2 cellular contexts compared by ENCODE assay signal in the genomic region with DNA sequence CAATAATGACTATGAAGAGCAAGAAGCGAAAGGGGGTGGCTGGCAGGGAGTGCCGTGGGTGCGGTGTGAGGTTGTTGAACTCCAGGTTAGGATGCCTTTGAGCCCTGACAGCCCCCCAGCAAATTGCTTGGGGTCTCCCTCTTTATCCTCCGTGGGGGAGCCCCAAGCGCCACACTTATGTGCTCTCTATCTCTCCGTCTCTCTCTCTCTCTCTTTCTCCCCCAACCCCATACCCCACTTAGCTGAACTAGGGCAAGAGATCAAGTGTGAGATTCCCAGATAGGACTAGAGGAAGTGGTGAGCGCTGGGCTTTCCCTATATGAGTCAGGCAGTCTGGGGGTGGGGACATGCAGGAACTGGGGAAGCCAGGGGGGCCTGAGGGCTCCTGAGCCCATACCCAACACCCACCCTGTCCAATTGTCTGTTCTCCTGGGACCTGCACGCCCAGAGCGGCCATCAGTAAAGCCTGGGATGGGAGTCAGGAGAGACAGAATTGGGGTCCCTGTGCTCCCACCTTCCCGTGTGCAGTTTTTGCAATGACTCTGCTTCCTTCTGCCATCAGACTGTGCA.
TF ChIP-seq lines count a peak whose summit lies in the region.

No MANE protein-coding gene starts in this region.

TF ChIP-seq in HCT116, 20 proteins besides CTCF, POLR2A, EP300 and RAD21:
- TF ChIP-seq YY1 (IDR thresholded peaks at IDR 0.05; ENCODE audit: extremely low read depth, insufficient replicate concordance, low read depth, low read length) (no peak), JUND (IDR thresholded peaks at IDR 0.05) (no peak), TCF7L2 (IDR thresholded peaks at IDR 0.05; ENCODE audit: borderline replicate concordance, extremely low read depth, insufficient read depth, insufficient read length) (no peak)

TF ChIP-seq in K562, 482 proteins besides CTCF, POLR2A, EP300 and RAD21 (continues in another document):
- TF ChIP-seq ZNF584 (CRISPR knock-in tag; IDR thresholded peaks at IDR 0.05; ENCODE audit: low read depth) (no peak), PPARD (CRISPR knock-in tag; IDR thresholded peaks at IDR 0.05) (no peak), ZNF79 (CRISPR knock-in tag; IDR thresholded peaks at IDR 0.05; ENCODE audit: low read depth) (no peak), XRCC4 (IDR thresholded peaks at IDR 0.05; ENCODE audit: extremely low read depth, insufficient read depth, insufficient read length) (no peak), CBX5 (IDR thresholded peaks at IDR 0.05; ENCODE audit: borderline replicate concordance, low read depth) (no peak), HDAC6 (IDR thresholded peaks at IDR 0.05; ENCODE audit: low read depth, low read length) (no peak), SNRNP70 (optimal IDR thresholded peaks at IDR 0.05; ENCODE audit: low read depth, low read length) (no peak), ZKSCAN1 (IDR thresholded peaks at IDR 0.05; ENCODE audit: low read depth, low read length) (no peak), HDGF (IDR thresholded peaks at IDR 0.05) (no peak), PHF20 (IDR thresholded peaks at IDR 0.05; ENCODE audit: partially characterized antibody) (no peak), NONO (IDR thresholded peaks at IDR 0.05; ENCODE audit: low read depth in 2 of 2, low read length in 1 of 2) (no peak), E2F3 (CRISPR knock-in tag; IDR thresholded peaks at IDR 0.05) (no peak), SAFB (IDR thresholded peaks at IDR 0.05; ENCODE audit: borderline replicate concordance, low read depth, low read length) (no peak), TAF9B (IDR thresholded peaks at IDR 0.05; ENCODE audit: partially characterized antibody) (no peak), CBFB (CRISPR knock-in tag; IDR thresholded peaks at IDR 0.05) (0 out of 2 replicates have a peak, but pooled peaks have one; percentile 6), ZNF408 (CRISPR knock-in tag; IDR thresholded peaks at IDR 0.05; ENCODE audit: low read depth) (no peak), CHCHD3 (CRISPR knock-in tag; IDR thresholded peaks at IDR 0.05) (no peak), ZNF436 (CRISPR knock-in tag; IDR thresholded peaks at IDR 0.05) (no peak), FOXP1 (CRISPR knock-in tag; IDR thresholded peaks at IDR 0.05) (no peak), ZNF699 (CRISPR knock-in tag; IDR thresholded peaks at IDR 0.05; ENCODE audit: insufficient replicate concordance) (no peak), ZNF239 (CRISPR knock-in tag; IDR thresholded peaks at IDR 0.05) (no peak), EP400 (IDR thresholded peaks at IDR 0.05) (no peak), KDM5B (IDR thresholded peaks at IDR 0.05; ENCODE audit: insufficient replicate concordance, low read depth, low read length) (no peak), POLR3G (IDR thresholded peaks at IDR 0.05; ENCODE audit: extremely low read depth, insufficient read length, insufficient replicate concordance) (no peak), ZNF512 (tag; IDR thresholded peaks at IDR 0.05) (no peak), ZNF507 (tag; conservative IDR thresholded peaks at IDR 0.05) (no peak), ZNF668 (CRISPR knock-in tag; IDR thresholded peaks at IDR 0.05) (no peak), MAFF (IDR thresholded peaks at IDR 0.05; ENCODE audit: low read length) (no peak), ZNF384 (IDR thresholded peaks at IDR 0.05; ENCODE audit: low read depth, low read length) (no peak), JUND (IDR thresholded peaks at IDR 0.05; ENCODE audit: borderline replicate concordance, low read depth, low read length) (peak; percentile 95), JUND (tag; IDR thresholded peaks at IDR 0.05; ENCODE audit: borderline replicate concordance, low read depth, low read length) (peak; percentile 89; the same call in 2 of the 3 replicates), TCF7L2 (IDR thresholded peaks at IDR 0.05; ENCODE audit: low read depth, low read length) (no peak), RAD51 (IDR thresholded peaks at IDR 0.05; ENCODE audit: borderline replicate concordance, low read depth) (no peak), ZNF232 (CRISPR knock-in tag; IDR thresholded peaks at IDR 0.05) (no peak; the same call in 1 of the 2 replicates), ZNF133 (CRISPR knock-in tag; IDR thresholded peaks at IDR 0.05) (no peak), CBFA2T2 (conservative IDR thresholded peaks at IDR 0.05) (peak; percentile 32), NR1H2 (CRISPR knock-in tag; IDR thresholded peaks at IDR 0.05) (peak; percentile 76; the same call in 1 of the 2 replicates), HDAC2 (IDR thresholded peaks at IDR 0.05) (peak; percentile 67), ARNT (IDR thresholded peaks at IDR 0.05) (no peak; a peak in 1 of 4 replicates), RBM25 (IDR thresholded peaks at IDR 0.05; ENCODE audit: low read depth, low read length, severe bottlenecking) (no peak), NELFE (IDR thresholded peaks at IDR 0.05; ENCODE audit: insufficient read depth, insufficient read length) (no peak), GABPA (tag; conservative IDR thresholded peaks at IDR 0.05; ENCODE audit: low read depth) (peak; percentile 75), ZBTB17 (CRISPR knock-in tag; IDR thresholded peaks at IDR 0.05) (no peak), KLF13 (tag; IDR thresholded peaks at IDR 0.05; ENCODE audit: borderline replicate concordance, low read depth) (no peak), SAFB2 (IDR thresholded peaks at IDR 0.05; ENCODE audit: borderline replicate concordance, low read depth, low read length, severe bottlenecking) (no peak), HNRNPLL (IDR thresholded peaks at IDR 0.05; ENCODE audit: low read depth, low read length, poor library complexity, severe bottlenecking) (no peak), ZNF511 (CRISPR knock-in tag; IDR thresholded peaks at IDR 0.05) (no peak), NFIC (IDR thresholded peaks at IDR 0.05) (no peak), ZSCAN32 (CRISPR knock-in tag; IDR thresholded peaks at IDR 0.05) (no peak), EWSR1 (IDR thresholded peaks at IDR 0.05; ENCODE audit: borderline replicate concordance, low read depth, partially characterized antibody) (no peak)
- TF ChIP-seq, protein P1, sequence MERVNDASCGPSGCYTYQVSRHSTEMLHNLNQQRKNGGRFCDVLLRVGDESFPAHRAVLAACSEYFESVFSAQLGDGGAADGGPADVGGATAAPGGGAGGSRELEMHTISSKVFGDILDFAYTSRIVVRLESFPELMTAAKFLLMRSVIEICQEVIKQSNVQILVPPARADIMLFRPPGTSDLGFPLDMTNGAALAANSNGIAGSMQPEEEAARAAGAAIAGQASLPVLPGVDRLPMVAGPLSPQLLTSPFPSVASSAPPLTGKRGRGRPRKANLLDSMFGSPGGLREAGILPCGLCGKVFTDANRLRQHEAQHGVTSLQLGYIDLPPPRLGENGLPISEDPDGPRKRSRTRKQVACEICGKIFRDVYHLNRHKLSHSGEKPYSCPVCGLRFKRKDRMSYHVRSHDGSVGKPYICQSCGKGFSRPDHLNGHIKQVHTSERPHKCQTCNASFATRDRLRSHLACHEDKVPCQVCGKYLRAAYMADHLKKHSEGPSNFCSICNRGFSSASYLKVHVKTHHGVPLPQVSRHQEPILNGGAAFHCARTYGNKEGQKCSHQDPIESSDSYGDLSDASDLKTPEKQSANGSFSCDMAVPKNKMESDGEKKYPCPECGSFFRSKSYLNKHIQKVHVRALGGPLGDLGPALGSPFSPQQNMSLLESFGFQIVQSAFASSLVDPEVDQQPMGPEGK (CRISPR knock-in tag; IDR thresholded peaks at IDR 0.05; ENCODE audit: borderline replicate concordance), result no peak
- TF ChIP-seq, protein P2, sequence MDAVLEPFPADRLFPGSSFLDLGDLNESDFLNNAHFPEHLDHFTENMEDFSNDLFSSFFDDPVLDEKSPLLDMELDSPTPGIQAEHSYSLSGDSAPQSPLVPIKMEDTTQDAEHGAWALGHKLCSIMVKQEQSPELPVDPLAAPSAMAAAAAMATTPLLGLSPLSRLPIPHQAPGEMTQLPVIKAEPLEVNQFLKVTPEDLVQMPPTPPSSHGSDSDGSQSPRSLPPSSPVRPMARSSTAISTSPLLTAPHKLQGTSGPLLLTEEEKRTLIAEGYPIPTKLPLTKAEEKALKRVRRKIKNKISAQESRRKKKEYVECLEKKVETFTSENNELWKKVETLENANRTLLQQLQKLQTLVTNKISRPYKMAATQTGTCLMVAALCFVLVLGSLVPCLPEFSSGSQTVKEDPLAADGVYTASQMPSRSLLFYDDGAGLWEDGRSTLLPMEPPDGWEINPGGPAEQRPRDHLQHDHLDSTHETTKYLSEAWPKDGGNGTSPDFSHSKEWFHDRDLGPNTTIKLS (IDR thresholded peaks at IDR 0.05; ENCODE audit: borderline replicate concordance, low read depth), result no peak
- TF ChIP-seq, protein P3, sequence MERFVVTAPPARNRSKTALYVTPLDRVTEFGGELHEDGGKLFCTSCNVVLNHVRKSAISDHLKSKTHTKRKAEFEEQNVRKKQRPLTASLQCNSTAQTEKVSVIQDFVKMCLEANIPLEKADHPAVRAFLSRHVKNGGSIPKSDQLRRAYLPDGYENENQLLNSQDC (CRISPR knock-in tag; IDR thresholded peaks at IDR 0.05), result no peak
- TF ChIP-seq, protein P4, sequence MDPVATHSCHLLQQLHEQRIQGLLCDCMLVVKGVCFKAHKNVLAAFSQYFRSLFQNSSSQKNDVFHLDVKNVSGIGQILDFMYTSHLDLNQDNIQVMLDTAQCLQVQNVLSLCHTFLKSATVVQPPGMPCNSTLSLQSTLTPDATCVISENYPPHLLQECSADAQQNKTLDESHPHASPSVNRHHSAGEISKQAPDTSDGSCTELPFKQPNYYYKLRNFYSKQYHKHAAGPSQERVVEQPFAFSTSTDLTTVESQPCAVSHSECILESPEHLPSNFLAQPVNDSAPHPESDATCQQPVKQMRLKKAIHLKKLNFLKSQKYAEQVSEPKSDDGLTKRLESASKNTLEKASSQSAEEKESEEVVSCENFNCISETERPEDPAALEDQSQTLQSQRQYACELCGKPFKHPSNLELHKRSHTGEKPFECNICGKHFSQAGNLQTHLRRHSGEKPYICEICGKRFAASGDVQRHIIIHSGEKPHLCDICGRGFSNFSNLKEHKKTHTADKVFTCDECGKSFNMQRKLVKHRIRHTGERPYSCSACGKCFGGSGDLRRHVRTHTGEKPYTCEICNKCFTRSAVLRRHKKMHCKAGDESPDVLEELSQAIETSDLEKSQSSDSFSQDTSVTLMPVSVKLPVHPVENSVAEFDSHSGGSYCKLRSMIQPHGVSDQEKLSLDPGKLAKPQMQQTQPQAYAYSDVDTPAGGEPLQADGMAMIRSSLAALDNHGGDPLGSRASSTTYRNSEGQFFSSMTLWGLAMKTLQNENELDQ (CRISPR knock-in tag; IDR thresholded peaks at IDR 0.05; ENCODE audit: borderline replicate concordance), result no peak
- TF ChIP-seq, protein P5, sequence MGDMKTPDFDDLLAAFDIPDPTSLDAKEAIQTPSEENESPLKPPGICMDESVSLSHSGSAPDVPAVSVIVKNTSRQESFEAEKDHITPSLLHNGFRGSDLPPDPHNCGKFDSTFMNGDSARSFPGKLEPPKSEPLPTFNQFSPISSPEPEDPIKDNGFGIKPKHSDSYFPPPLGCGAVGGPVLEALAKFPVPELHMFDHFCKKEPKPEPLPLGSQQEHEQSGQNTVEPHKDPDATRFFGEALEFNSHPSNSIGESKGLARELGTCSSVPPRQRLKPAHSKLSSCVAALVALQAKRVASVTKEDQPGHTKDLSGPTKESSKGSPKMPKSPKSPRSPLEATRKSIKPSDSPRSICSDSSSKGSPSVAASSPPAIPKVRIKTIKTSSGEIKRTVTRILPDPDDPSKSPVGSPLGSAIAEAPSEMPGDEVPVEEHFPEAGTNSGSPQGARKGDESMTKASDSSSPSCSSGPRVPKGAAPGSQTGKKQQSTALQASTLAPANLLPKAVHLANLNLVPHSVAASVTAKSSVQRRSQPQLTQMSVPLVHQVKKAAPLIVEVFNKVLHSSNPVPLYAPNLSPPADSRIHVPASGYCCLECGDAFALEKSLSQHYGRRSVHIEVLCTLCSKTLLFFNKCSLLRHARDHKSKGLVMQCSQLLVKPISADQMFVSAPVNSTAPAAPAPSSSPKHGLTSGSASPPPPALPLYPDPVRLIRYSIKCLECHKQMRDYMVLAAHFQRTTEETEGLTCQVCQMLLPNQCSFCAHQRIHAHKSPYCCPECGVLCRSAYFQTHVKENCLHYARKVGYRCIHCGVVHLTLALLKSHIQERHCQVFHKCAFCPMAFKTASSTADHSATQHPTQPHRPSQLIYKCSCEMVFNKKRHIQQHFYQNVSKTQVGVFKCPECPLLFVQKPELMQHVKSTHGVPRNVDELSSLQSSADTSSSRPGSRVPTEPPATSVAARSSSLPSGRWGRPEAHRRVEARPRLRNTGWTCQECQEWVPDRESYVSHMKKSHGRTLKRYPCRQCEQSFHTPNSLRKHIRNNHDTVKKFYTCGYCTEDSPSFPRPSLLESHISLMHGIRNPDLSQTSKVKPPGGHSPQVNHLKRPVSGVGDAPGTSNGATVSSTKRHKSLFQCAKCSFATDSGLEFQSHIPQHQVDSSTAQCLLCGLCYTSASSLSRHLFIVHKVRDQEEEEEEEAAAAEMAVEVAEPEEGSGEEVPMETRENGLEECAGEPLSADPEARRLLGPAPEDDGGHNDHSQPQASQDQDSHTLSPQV (IDR thresholded peaks at IDR 0.05), result no peak
- TF ChIP-seq, protein P6, sequence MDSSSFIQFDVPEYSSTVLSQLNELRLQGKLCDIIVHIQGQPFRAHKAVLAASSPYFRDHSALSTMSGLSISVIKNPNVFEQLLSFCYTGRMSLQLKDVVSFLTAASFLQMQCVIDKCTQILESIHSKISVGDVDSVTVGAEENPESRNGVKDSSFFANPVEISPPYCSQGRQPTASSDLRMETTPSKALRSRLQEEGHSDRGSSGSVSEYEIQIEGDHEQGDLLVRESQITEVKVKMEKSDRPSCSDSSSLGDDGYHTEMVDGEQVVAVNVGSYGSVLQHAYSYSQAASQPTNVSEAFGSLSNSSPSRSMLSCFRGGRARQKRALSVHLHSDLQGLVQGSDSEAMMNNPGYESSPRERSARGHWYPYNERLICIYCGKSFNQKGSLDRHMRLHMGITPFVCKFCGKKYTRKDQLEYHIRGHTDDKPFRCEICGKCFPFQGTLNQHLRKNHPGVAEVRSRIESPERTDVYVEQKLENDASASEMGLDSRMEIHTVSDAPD (CRISPR knock-in tag; IDR thresholded peaks at IDR 0.05), result no peak
